In genomic region chr11:122391049-122391448, GRCh38 we compare ENCODE assay signal across 7 cellular contexts.
"Had no signal": no experiment of that assay in that cellular context is flagged by ENCODE, and none has a peak within 500 bp of the region (broad histone marks: within the 10 kb centered on the region; RNA-seq: fewer than 3 reads in every experiment).

No MANE protein-coding gene starts in this region.

- DNase-seq: GDM1, GF-D8 had no signal

- H3K4me3 ChIP-seq: GM12878 had no signal

- ATAC-seq: GM12878 had no signal

- FAIRE-seq: G401.6, GM12878, GM12891, GM18507, GM19239 had no signal
